Comparison of ENCODE assay signal across 14 cellular contexts in genomic region chr11:94272738-94273313, GRCh38. TPM values are rescaled to one million over a fixed set of nuclear protein-coding genes. Genes with fewer than 3 reads are reported as not detected.
DNase-seq lines count a peak whose midpoint lies in the region; ATAC-seq and TF ChIP-seq lines count a peak whose summit lies in the region.
"Had no signal": no experiment of that assay in that cellular context is flagged by ENCODE, and none has a peak within 500 bp of the region (broad histone marks: within the 10 kb centered on the region; RNA-seq: fewer than 3 reads in every experiment).

No MANE protein-coding gene starts in this region.

- no peaks in the 10 kb centered on the region for H3K36me3 Mint-ChIP-seq in Caco-2 (ENCODE audit: insufficient read depth, unreplicated experiment)

- H3K4ac ChIP-seq in neuronal stem cell (ENCODE audit: low read length): no peak overlapping the region

- no peak overlapping the region for H3K4me2 ChIP-seq in neuronal stem cell (ENCODE audit: insufficient read depth, low read length, poor library complexity, severe bottlenecking)

- TF ChIP-seq CTCF in testis (IDR thresholded peaks at IDR 0.05): no peak
- TF ChIP-seq CTCF in Caco-2 (IDR thresholded peaks at IDR 0.05; ENCODE audit: insufficient read depth in 1 of 2, low read depth in 1 of 2, low read length in 1 of 2, severe bottlenecking in 1 of 2, unreplicated experiment in 1 of 2): no peak

- peak; percentile 57 for ATAC-seq in GM19397 (IDR thresholded peaks at IDR 0.05; ENCODE audit: unreplicated experiment)
- ATAC-seq in HG02759 (IDR thresholded peaks at IDR 0.05; ENCODE audit: unreplicated experiment): peak; percentile 48
- peak; percentile 37 for ATAC-seq in HG03520 (IDR thresholded peaks at IDR 0.05; ENCODE audit: unreplicated experiment)
- ATAC-seq: gastroesophageal sphincter had no signal

- no peak overlapping the region for H2BK15ac ChIP-seq in neuronal stem cell (ENCODE audit: low read length)

- no peak overlapping the region for H4K91ac ChIP-seq in neuronal stem cell (ENCODE audit: low read depth, low read length, poor library complexity)

- no TSS peak for BruUV-seq in Caco-2 (replicated peaks; lab: Mats Ljungman, UMichigan)

- H3K27me3 Mint-ChIP-seq in Caco-2 (ENCODE audit: insufficient read depth, unreplicated experiment): no peaks in the 10 kb centered on the region

- POLR2A ChIA-PET in Caco-2 (lab: Charles Lee): no interaction called here

- no peak overlapping the region for H2BK5ac ChIP-seq in neuronal stem cell (ENCODE audit: low read length)

- H3K9me3 Mint-ChIP-seq in Caco-2 (ENCODE audit: unreplicated experiment): peaks cover 15% of the 10 kb centered on the region

- no peak for TF ChIP-seq POLR2A in testis (IDR thresholded peaks at IDR 0.05)

- H3K14ac ChIP-seq in neuronal stem cell (ENCODE audit: low read length): no peak overlapping the region

- H3K27ac ChIP-seq in testis: no peak overlapping the region
- no peak overlapping the region for H3K27ac ChIP-seq in neuronal stem cell (replicated peaks; ENCODE audit: low read length)
- H3K27ac ChIP-seq: gastroesophageal sphincter, sigmoid colon had no signal

- H3K9ac ChIP-seq in neuronal stem cell (ENCODE audit: low read depth, low read length, poor library complexity): no peak overlapping the region

- no peak overlapping the region for H3K4me3 ChIP-seq in testis
- H3K4me3 ChIP-seq in Caco-2 (ENCODE audit: low read depth, low read length): no peak overlapping the region
- H3K4me3 ChIP-seq in neuronal stem cell (ENCODE audit: low read length in 2 of 2): no peak overlapping the region
- H3K4me3 ChIP-seq: gastroesophageal sphincter, sigmoid colon had no signal

- H3K18ac ChIP-seq in neuronal stem cell (ENCODE audit: low read length): no peak overlapping the region

- no peak overlapping the region for H3K23ac ChIP-seq in neuronal stem cell (ENCODE audit: low read depth, low read length, poor library complexity)

- H2BK120ac ChIP-seq in neuronal stem cell (ENCODE audit: low read depth, low read length): no peak overlapping the region

- DNase-seq in testis (peak; percentile 15), Caco-2 (no peak), neuronal stem cell (ENCODE audit: low spot score) (no peak)
- DNase-seq in activated effector memory CD4-positive, alpha-beta T cell treated with anti-CD3 and anti-CD28 coated beads, Interleukin-2, amount 50 U/mL, for 16 hours: no peak
- DNase-seq: activated CD4-positive, CD25-positive, alpha-beta regulatory T cell; activated T-cell treated with anti-CD3 and anti-CD28 coated beads, Interleukin-2, amount 50 U/mL, for 1 hour; aorta; sigmoid colon had no signal

- H3K36me3 ChIP-seq in testis (ENCODE audit: low read depth, missing control alignments) (no peaks in the 10 kb centered on the region), Caco-2 (ENCODE audit: control insufficient read depth, insufficient read depth, low read length) (no peaks in the 10 kb centered on the region), neuronal stem cell (replicated peaks in 1 of 2; ENCODE audit: control insufficient read depth in 2 of 2, insufficient read depth in 2 of 2, low read length in 2 of 2) (no peaks in the 10 kb centered on the region)
- H3K36me3 ChIP-seq: gastroesophageal sphincter, sigmoid colon had no signal

- H3K4me3 Mint-ChIP-seq in Caco-2 (ENCODE audit: unreplicated experiment): no peak overlapping the region

- no peaks in the 10 kb centered on the region for H3K79me1 ChIP-seq in neuronal stem cell (ENCODE audit: low read depth, low read length)

- CTCF ChIA-PET in Caco-2 (lab: Charles Lee): no interaction called here

- no peak overlapping the region for H3K27ac Mint-ChIP-seq in Caco-2 (ENCODE audit: unreplicated experiment)

- no peak overlapping the region for H2AFZ ChIP-seq in neuronal stem cell (ENCODE audit: low read length)

- H4K8ac ChIP-seq in neuronal stem cell (ENCODE audit: low read depth, low read length): no peak overlapping the region

- 55 to 61% methylated on average over 6 of the region's 6 CpGs for WGBS in testis, 2 donors
- WGBS in neuronal stem cell (ENCODE audit: extremely low coverage in 2 of 2, insufficient read length in 2 of 2, insufficient replicate concordance in 1 of 2), 2 donors: no CpG with 5 or more reads among the region's 6 CpGs

- peaks cover 26% of the 10 kb centered on the region for H3K4me1 Mint-ChIP-seq in Caco-2 (ENCODE audit: low read depth, unreplicated experiment)

- no peaks in the 10 kb centered on the region for H3K9me3 ChIP-seq in testis
- peaks cover 6% of the 10 kb centered on the region; the same call in 1 of the 2 replicates for H3K9me3 ChIP-seq in Caco-2
- H3K9me3 ChIP-seq in neuronal stem cell (replicated peaks in 1 of 2; ENCODE audit: control insufficient read depth in 2 of 2, insufficient read depth in 1 of 2, low read depth in 1 of 2, low read length in 2 of 2): no peaks in the 10 kb centered on the region
- H3K9me3 ChIP-seq: sigmoid colon had no signal

- H3K27me3 ChIP-seq in testis (no peaks in the 10 kb centered on the region), Caco-2 (replicated peaks; ENCODE audit: control insufficient read depth, insufficient read depth, low read length) (no peaks in the 10 kb centered on the region), neuronal stem cell (ENCODE audit: control insufficient read depth in 3 of 3, insufficient read depth in 3 of 3, low read depth in 1 of 3, low read length in 3 of 3) (no peaks in the 10 kb centered on the region)
- H3K27me3 ChIP-seq: gastroesophageal sphincter, sigmoid colon had no signal

- H3K4me1 ChIP-seq in testis: no peaks in the 10 kb centered on the region
- peaks cover 23% of the 10 kb centered on the region for H3K4me1 ChIP-seq in Caco-2
- H3K4me1 ChIP-seq in neuronal stem cell (ENCODE audit: control insufficient read depth in 2 of 2, insufficient read depth in 1 of 2, low read depth in 1 of 2, low read length in 2 of 2): no peaks in the 10 kb centered on the region
- H3K4me1 ChIP-seq: gastroesophageal sphincter, sigmoid colon had no signal

- intact Hi-C loops in testis (cut with DNase I; ENCODE audit: low total_unique reads): no loop called here
- intact Hi-C loops in Caco-2 (cut with micrococcal nuclease; ENCODE audit: unreplicated experiment): no loop called here

- no peak overlapping the region for H2AK5ac ChIP-seq in neuronal stem cell (ENCODE audit: low read depth, low read length)

- no peak overlapping the region for H2BK12ac ChIP-seq in neuronal stem cell (ENCODE audit: low read length)

RNA-seq across cellular contexts. Expression of gene IZUMO1R, which starts 31.6 kb away (rescaled TPM):
- not detected for total RNA-seq in testis
- not detected for polyA plus RNA-seq in testis (ENCODE audit: insufficient read depth, low read depth, low replicate concordance)
- total RNA-seq in Caco-2 (2022): not detected in 2 replicates
- polyA plus RNA-seq in neuronal stem cell (2013, experiment 1 of 2): not detected
- not detected for polyA plus RNA-seq in neuronal stem cell (2013, experiment 2 of 2)
- total RNA-seq: aorta, gastroesophageal sphincter, kidney epithelial cell, sigmoid colon, temporal lobe had no signal
- polyA plus RNA-seq: aorta, sigmoid colon had no signal
